ENCODE assay signal across 8 cellular contexts in the genomic region with DNA sequence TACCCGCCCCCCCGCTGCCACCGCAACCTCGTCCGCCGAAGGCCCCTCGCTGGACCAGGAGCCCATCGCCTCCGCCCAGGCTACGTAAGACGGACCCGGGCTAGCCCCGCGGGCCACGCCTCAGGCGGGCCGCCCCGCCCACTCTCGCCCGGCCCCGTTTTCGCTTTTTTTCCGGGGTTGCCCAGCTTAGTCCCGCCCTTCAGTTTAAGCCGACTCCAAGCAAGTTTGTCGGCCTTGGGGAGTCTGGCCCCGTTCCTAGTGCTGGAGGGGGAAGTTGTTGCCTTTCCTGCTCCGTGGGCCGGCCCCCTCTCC. TPM values are rescaled to one million over a fixed set of nuclear protein-coding genes. Genes with fewer than 3 reads are reported as not detected.
DNase-seq lines count a peak whose midpoint lies in the region; ATAC-seq, FAIRE-seq and TF ChIP-seq lines count a peak whose summit lies in the region.

No MANE protein-coding gene starts in this region.

- peak; percentile 65 for DNase-seq in NK-92 treated with Interleukin-12 subunit alpha and Interleukin-12 subunit beta, amount 100 ng/mL, for 24 hours (lab: John Stamatoyannopoulos, UW)
- DNase-seq in NK-92 (lab: John Stamatoyannopoulos, UW; ENCODE audit: unreplicated experiment) (no peak), NCI-H226 (peak; percentile 83), kidney (peak; percentile 96)
- peak; percentile 54 for DNase-seq in activated CD4-positive, CD25-positive, alpha-beta regulatory T cell treated with anti-CD3 and anti-CD28 coated beads, Interleukin-2, amount 50 U/mL, for 16 hours (ENCODE audit: low read depth, low spot score)
- DNase-seq in central memory CD4-positive, alpha-beta T cell = peak; percentile 71
- DNase-seq in stimulated activated CD4-positive, alpha-beta T cell treated with anti-CD3 and anti-CD28 coated beads, Interleukin-15, amount 100 ng/mL, for 24 hours = peak; percentile 89

- peaks cover 7 to 19% of the 10 kb centered on the region in 2 donors for H3K4me1 ChIP-seq in kidney (ENCODE audit: control insufficient read depth in 1 of 2, insufficient read depth in 1 of 2, low read depth in 1 of 2, low read length in 2 of 2)

- peak overlapping the region; percentile 74 to 81 for H3K9ac ChIP-seq in kidney (ENCODE audit: low read length in 2 of 2)

- H3K4me3 ChIP-seq in kidney (ENCODE audit: low read length in 2 of 2) = peak overlapping the region; percentile 75 to 92

- intact Hi-C loops in kidney (cut with DNase I) = no loop called here

- FAIRE-seq in kidney (lab: Jason Lieb, UNC) = no peak

- peak overlapping the region; percentile 95 to 97 for H3K27ac ChIP-seq in kidney (ENCODE audit: low read depth in 2 of 2, low read length in 2 of 2)

- H3K36me3 ChIP-seq in kidney (ENCODE audit: control insufficient read depth in 1 of 2, insufficient read depth in 2 of 2, low read length in 2 of 2) = no peaks in the 10 kb centered on the region

- no peak for TF ChIP-seq CTCF in kidney (IDR thresholded peaks at IDR 0.05; ENCODE audit: borderline replicate concordance, extremely low read depth, insufficient read depth)

- H3K9me3 ChIP-seq in kidney (ENCODE audit: control insufficient read depth in 1 of 2, low read length in 2 of 2) = no peaks in the 10 kb centered on the region

- peak; percentile 43 for ATAC-seq in HG03066 (IDR thresholded peaks at IDR 0.05; ENCODE audit: low read depth, unreplicated experiment)

RNA-seq across cellular contexts. Expression of gene RUSC1, which starts 3.0 kb away (rescaled TPM):
- 32.7 TPM for total RNA-seq in kidney
- 29.7 TPM for polyA plus RNA-seq in kidney (ENCODE audit: insufficient read depth, low read depth, low replicate concordance)

RNA-seq across cellular contexts. Expression of gene FDPS, which starts 15.0 kb away (rescaled TPM):
- 112 TPM for total RNA-seq in kidney
- 184 TPM for polyA plus RNA-seq in kidney (ENCODE audit: insufficient read depth, low read depth, low replicate concordance)

RNA-seq across cellular contexts. Expression of gene PKLR, which starts 22.4 kb away (rescaled TPM):
- 0.82 TPM for total RNA-seq in kidney
- polyA plus RNA-seq in kidney (ENCODE audit: insufficient read depth, low read depth, low replicate concordance) = 19.9 TPM

RNA-seq across cellular contexts. Expression of gene HCN3, which starts 46.4 kb away (rescaled TPM):
- total RNA-seq in kidney = 3.3 TPM
- 4.5 TPM for polyA plus RNA-seq in kidney (ENCODE audit: insufficient read depth, low read depth, low replicate concordance)

RNA-seq across cellular contexts. Expression of gene CLK2, which starts 50.4 kb away (rescaled TPM):
- total RNA-seq in kidney = 59.7 TPM
- polyA plus RNA-seq in kidney (ENCODE audit: insufficient read depth, low read depth, low replicate concordance) = 28.9 TPM
